In genomic region chr17:58693208-58693607, GRCh38 we compare ENCODE assay signal across 8 cellular contexts. TPM values are rescaled to one million over a fixed set of nuclear protein-coding genes. Genes with fewer than 3 reads are reported as not detected.
DNase-seq lines count a peak whose midpoint lies in the region; ATAC-seq lines count a peak whose summit lies in the region.

No MANE protein-coding gene starts in this region.

- no peak overlapping the region for H3K27ac ChIP-seq in aorta (ENCODE audit: low read depth in 1 of 2, low read length in 2 of 2)

- no peak for ATAC-seq in stimulated activated naive CD8-positive, alpha-beta T cell treated with anti-CD3 and anti-CD28 coated beads, Interleukin-15, Interleukin-2, amounts not matched to agents 100 U/mL and 50 U/mL, for 24 hours
- ATAC-seq in memory B cell (ENCODE audit: low read depth) (no peak), aorta (ENCODE audit: low FRiP score) (peak; percentile 13), HG03460 (IDR thresholded peaks at IDR 0.05; ENCODE audit: unreplicated experiment) (no peak), HG03025 (IDR thresholded peaks at IDR 0.05; ENCODE audit: low FRiP score, unreplicated experiment) (no peak)

- intact Hi-C loops in aorta (cut with DNase I) = loop anchor here (5.0 to 10.0 kb wide), 4 partner anchors 61 to 178 kb away; partner anchors contain the start of gene MTMR4 (in 1 of the 2)

- H3K4me1 Mint-ChIP-seq in stimulated activated naive CD8-positive, alpha-beta T cell treated with anti-CD3 and anti-CD28 coated beads, Interleukin-15, Interleukin-2, amounts not matched to agents 100 ng/mL and 50 ng/mL, for 24 hours (ENCODE audit: low read depth) = peaks cover 30% of the 10 kb centered on the region
- peaks cover 17% of the 10 kb centered on the region for H3K4me1 Mint-ChIP-seq in memory B cell

- peak overlapping the region; percentile 86 for H3K27ac Mint-ChIP-seq in stimulated activated naive CD8-positive, alpha-beta T cell treated with anti-CD3 and anti-CD28 coated beads, Interleukin-15, Interleukin-2, amounts not matched to agents 100 ng/mL and 50 ng/mL, for 24 hours
- peak overlapping the region; percentile 94 for H3K27ac Mint-ChIP-seq in memory B cell

- H3K36me3 ChIP-seq in adipocyte (ENCODE audit: control insufficient read depth, insufficient read depth, low read length, severe bottlenecking) (peaks cover 3% of the 10 kb centered on the region), aorta (ENCODE audit: control insufficient read depth in 1 of 2, insufficient read depth in 2 of 2, low read length in 1 of 2) (no peaks in the 10 kb centered on the region)

- H3K9me3 Mint-ChIP-seq in stimulated activated naive CD8-positive, alpha-beta T cell treated with anti-CD3 and anti-CD28 coated beads, Interleukin-15, Interleukin-2, amounts not matched to agents 100 ng/mL and 50 ng/mL, for 24 hours = no peaks in the 10 kb centered on the region
- H3K9me3 Mint-ChIP-seq in memory B cell = no peaks in the 10 kb centered on the region

- 68 to 73% methylated on average over 8 of the region's 8 CpGs for WGBS in aorta, 2 donors

- H3K9me3 ChIP-seq in adipocyte (ENCODE audit: control insufficient read depth, low read length) = no peaks in the 10 kb centered on the region
- H3K9me3 ChIP-seq in aorta (ENCODE audit: control insufficient read depth, low read length) = no peaks in the 10 kb centered on the region

- DNase-seq in stimulated activated naive CD8-positive, alpha-beta T cell treated with anti-CD3 and anti-CD28 coated beads, Interleukin-15, Interleukin-2, amounts not matched to agents 100 U/mL and 50 U/mL, for 24 hours = no peak
- DNase-seq in adipocyte (ENCODE audit: low read depth) = no peak
- DNase-seq in memory B cell (ENCODE audit: low spot score in 2 of 2) = no peak
- DNase-seq in aorta = no peak
- DNase-seq in SW480 (ENCODE audit: low spot score) = no peak

- H3K27me3 Mint-ChIP-seq in stimulated activated naive CD8-positive, alpha-beta T cell treated with anti-CD3 and anti-CD28 coated beads, Interleukin-15, Interleukin-2, amounts not matched to agents 100 ng/mL and 50 ng/mL, for 24 hours = no peaks in the 10 kb centered on the region
- H3K27me3 Mint-ChIP-seq in memory B cell = no peaks in the 10 kb centered on the region

- H3K4me3 ChIP-seq in adipocyte (ENCODE audit: low read length) = peak overlapping the region; percentile 83
- peak overlapping the region; percentile 36 to 73 for H3K4me3 ChIP-seq in aorta (ENCODE audit: low read length in 2 of 2)

- H3K9ac ChIP-seq in adipocyte (ENCODE audit: low read length) = peak overlapping the region; percentile 87

- H3K4me3 Mint-ChIP-seq in stimulated activated naive CD8-positive, alpha-beta T cell treated with anti-CD3 and anti-CD28 coated beads, Interleukin-15, Interleukin-2, amounts not matched to agents 100 ng/mL and 50 ng/mL, for 24 hours = peak overlapping the region; percentile 93
- peak overlapping the region; percentile 94 for H3K4me3 Mint-ChIP-seq in memory B cell

- no peaks in the 10 kb centered on the region for H3K27me3 ChIP-seq in adipocyte (replicated peaks; ENCODE audit: control insufficient read depth, insufficient read depth, low read length)
- no peaks in the 10 kb centered on the region for H3K27me3 ChIP-seq in aorta (ENCODE audit: control insufficient read depth in 1 of 2, insufficient read depth in 2 of 2, low read length in 1 of 2)

- H3K4me1 ChIP-seq in adipocyte (ENCODE audit: control insufficient read depth, insufficient read depth, low read length) = peaks cover 11% of the 10 kb centered on the region
- H3K4me1 ChIP-seq in aorta (ENCODE audit: control insufficient read depth in 1 of 2, insufficient read depth in 2 of 2, low read length in 2 of 2) = no peaks in the 10 kb centered on the region

- peaks cover 29% of the 10 kb centered on the region for H3K36me3 Mint-ChIP-seq in stimulated activated naive CD8-positive, alpha-beta T cell treated with anti-CD3 and anti-CD28 coated beads, Interleukin-15, Interleukin-2, amounts not matched to agents 100 ng/mL and 50 ng/mL, for 24 hours (ENCODE audit: low read depth)
- peaks cover 8% of the 10 kb centered on the region for H3K36me3 Mint-ChIP-seq in memory B cell

RNA-seq across cellular contexts. Expression of gene RAD51C, which starts 0.8 kb away (rescaled TPM):
- total RNA-seq in aorta = 10 to 100 TPM; 21.0 to 25.0 TPM
- 10 to 100 TPM; 20.0 to 37.6 TPM for polyA plus RNA-seq in aorta

RNA-seq across cellular contexts. Expression of gene TEX14, which starts 1.4 kb away (rescaled TPM):
- total RNA-seq in aorta = under 1 TPM; 0.16 to 0.24 TPM
- under 1 TPM in 1 of 2 donors, not detected in 1; 0.18 TPM for polyA plus RNA-seq in aorta
